Comparison of ENCODE assay signal across 9 cellular contexts in genomic region chr1:154730251-154730650, GRCh38.
DNase-seq lines count a peak whose midpoint lies in the region; ATAC-seq and TF ChIP-seq lines count a peak whose summit lies in the region.
"Had no signal": no experiment of that assay in that cellular context is flagged by ENCODE, and none has a peak within 500 bp of the region (broad histone marks: within the 10 kb centered on the region; RNA-seq: fewer than 3 reads in every experiment).

No MANE protein-coding gene starts in this region.

- H3K4me2 ChIP-seq in SK-N-SH: no peak overlapping the region

- H3K9me3 ChIP-seq in SK-N-SH (no peaks in the 10 kb centered on the region), RWPE2 (ENCODE audit: severe bottlenecking) (no peaks in the 10 kb centered on the region), upper lobe of left lung (no peaks in the 10 kb centered on the region)

- peaks cover 10 to 26% of the 10 kb centered on the region in 2 experiments; a peak in 2 of 4 replicates for H3K4me1 ChIP-seq in SK-N-SH (ENCODE audit: control insufficient read depth in 1 of 2, insufficient read depth in 2 of 2, low read depth in 1 of 2, low read length in 1 of 2)
- H3K4me1 ChIP-seq in RWPE2 (ENCODE audit: insufficient read depth, poor library complexity, severe bottlenecking): peaks cover 11% of the 10 kb centered on the region
- H3K4me1 ChIP-seq in upper lobe of left lung: peaks cover 7 to 21% (median 18%) of the 10 kb centered on the region in 4 donors

- TF ChIP-seq POLR2A in upper lobe of left lung (IDR thresholded peaks at IDR 0.05): no peak

- H2AFZ ChIP-seq in SK-N-SH (ENCODE audit: low read depth): no peak overlapping the region

- TF ChIP-seq EP300 in SK-N-SH (IDR thresholded peaks at IDR 0.05; ENCODE audit: borderline replicate concordance in 1 of 2, low read depth in 1 of 2, low read length in 1 of 2): no peak
- no peak for TF ChIP-seq EP300 in upper lobe of left lung (IDR thresholded peaks at IDR 0.05)

- H4K20me1 ChIP-seq in SK-N-SH (ENCODE audit: insufficient read depth): no peaks in the 10 kb centered on the region

- H3K4me3 ChIP-seq in SK-N-SH (ENCODE audit: low read depth in 2 of 2, low read length in 1 of 2): no peak overlapping the region
- no peak overlapping the region for H3K4me3 ChIP-seq in RWPE2 (ENCODE audit: severe bottlenecking)
- H3K4me3 ChIP-seq in upper lobe of left lung: no peak overlapping the region

- no peak for DNase-seq in SK-N-SH
- DNase-seq in RWPE2 (ENCODE audit: low spot score): no peak
- DNase-seq in iPS DF 19.7 (ENCODE audit: low read depth, low spot score): peak; percentile 64
- no peak for DNase-seq in upper lobe of left lung
- no peak for DNase-seq in activated CD4-positive, alpha-beta T cell treated with anti-CD3 and anti-CD28 coated beads for 48 hours
- DNase-seq in 8988T: no peak
- DNase-seq: activated B cell treated with CpG ODN at 0.5 μM for 24 hours had no signal

- H3K9me2 ChIP-seq in SK-N-SH: no peaks in the 10 kb centered on the region

- no peaks in the 10 kb centered on the region for H3K36me3 ChIP-seq in SK-N-SH (replicated peaks in 1 of 2; ENCODE audit: control insufficient read depth in 1 of 2, insufficient read depth in 2 of 2, low read length in 1 of 2)
- no peaks in the 10 kb centered on the region for H3K36me3 ChIP-seq in RWPE2 (ENCODE audit: low read depth)
- H3K36me3 ChIP-seq in upper lobe of left lung: no peaks in the 10 kb centered on the region

- POLR2A ChIA-PET in SK-N-SH (lab: Yijun Ruan, JAX): no interaction called here

- H3K27me3 ChIP-seq in SK-N-SH (ENCODE audit: insufficient read depth) (no peaks in the 10 kb centered on the region), RWPE2 (ENCODE audit: insufficient read depth, poor library complexity, severe bottlenecking) (no peaks in the 10 kb centered on the region), upper lobe of left lung (no peaks in the 10 kb centered on the region)

- no peaks in the 10 kb centered on the region for H3K79me2 ChIP-seq in SK-N-SH (ENCODE audit: insufficient read depth)

- 81% methylated on average over 1 of the region's 1 CpG for WGBS in SK-N-SH (ENCODE audit: low lambda C conversion rate)
- 39 to 65% methylated on average over 1 of the region's 1 CpG for WGBS in upper lobe of left lung, 2 donors

- H3F3A ChIP-seq in SK-N-SH (replicated peaks; ENCODE audit: insufficient read depth): no peaks in the 10 kb centered on the region

- H3K27ac ChIP-seq in SK-N-SH (ENCODE audit: low read depth in 2 of 2, low read length in 1 of 2): no peak overlapping the region
- peak overlapping the region; percentile 5 for H3K27ac ChIP-seq in RWPE2 (ENCODE audit: poor library complexity, severe bottlenecking)
- peak overlapping the region in 3 of 4 donors; percentile 6 to 64 (median 18) for H3K27ac ChIP-seq in upper lobe of left lung

- TF ChIP-seq CTCF in SK-N-SH (IDR thresholded peaks at IDR 0.05) (no peak), RWPE2 (IDR thresholded peaks at IDR 0.05; ENCODE audit: poor library complexity, severe bottlenecking) (no peak), upper lobe of left lung (IDR thresholded peaks at IDR 0.05) (no peak)

- no peak for TF ChIP-seq RAD21 in SK-N-SH (IDR thresholded peaks at IDR 0.05; ENCODE audit: low read length)

- CTCF ChIA-PET in SK-N-SH (lab: Yijun Ruan, JAX): interaction anchor here (0.8 to 1.4 kb wide), 7 partner anchors 10 to 148 kb away, joined by 3 to 5 read pairs (median 3); no protein-coding TSS in a partner anchor

- H3K9ac ChIP-seq in SK-N-SH: no peak overlapping the region

- ATAC-seq in SK-N-SH treated with all-trans-retinoic acid at 6 μM for 48 hours: peak; percentile 50
- peak; percentile 93 for ATAC-seq in RWPE2 (ENCODE audit: low read depth)
- ATAC-seq in upper lobe of left lung (ENCODE audit: low FRiP score in 2 of 2): peak in 1 of 2 donors; percentile 9
- no peak for ATAC-seq in GM21619 (IDR thresholded peaks at IDR 0.05; ENCODE audit: unreplicated experiment)

TF ChIP-seq in SK-N-SH treated with all-trans-retinoic acid at 6 μM for 48 hours, 23 proteins besides CTCF, POLR2A, EP300 and RAD21:
- TF ChIP-seq TOX (CRISPR knock-in tag; IDR thresholded peaks at IDR 0.05; ENCODE audit: borderline replicate concordance): no peak
- no peak for TF ChIP-seq ZNF8 (CRISPR knock-in tag; IDR thresholded peaks at IDR 0.05)
- TF ChIP-seq CSDC2 (CRISPR knock-in tag; IDR thresholded peaks at IDR 0.05): no peak
- no peak for TF ChIP-seq GLIS3 (CRISPR knock-in tag; IDR thresholded peaks at IDR 0.05)
- TF ChIP-seq ZC3H10 (CRISPR knock-in tag; IDR thresholded peaks at IDR 0.05): no peak
- TF ChIP-seq CSRNP3 (CRISPR knock-in tag; IDR thresholded peaks at IDR 0.05): no peak
- TF ChIP-seq ZFP30 (CRISPR knock-in tag; IDR thresholded peaks at IDR 0.05): no peak
- no peak for TF ChIP-seq ZNF70 (CRISPR knock-in tag; IDR thresholded peaks at IDR 0.05)
- TF ChIP-seq RARB (CRISPR knock-in tag; IDR thresholded peaks at IDR 0.05): no peak
TF ChIP-seq in SK-N-SH treated with all-trans-retinoic acid at 6 μM for 48 hours: peak in this region for 0.

TF ChIP-seq in SK-N-SH, 30 proteins besides CTCF, POLR2A, EP300 and RAD21:
- TF ChIP-seq RCOR1 (IDR thresholded peaks at IDR 0.05; ENCODE audit: low read length): no peak
- TF ChIP-seq YY1 (IDR thresholded peaks at IDR 0.05; ENCODE audit: low read depth): no peak
- TF ChIP-seq, protein P1, sequence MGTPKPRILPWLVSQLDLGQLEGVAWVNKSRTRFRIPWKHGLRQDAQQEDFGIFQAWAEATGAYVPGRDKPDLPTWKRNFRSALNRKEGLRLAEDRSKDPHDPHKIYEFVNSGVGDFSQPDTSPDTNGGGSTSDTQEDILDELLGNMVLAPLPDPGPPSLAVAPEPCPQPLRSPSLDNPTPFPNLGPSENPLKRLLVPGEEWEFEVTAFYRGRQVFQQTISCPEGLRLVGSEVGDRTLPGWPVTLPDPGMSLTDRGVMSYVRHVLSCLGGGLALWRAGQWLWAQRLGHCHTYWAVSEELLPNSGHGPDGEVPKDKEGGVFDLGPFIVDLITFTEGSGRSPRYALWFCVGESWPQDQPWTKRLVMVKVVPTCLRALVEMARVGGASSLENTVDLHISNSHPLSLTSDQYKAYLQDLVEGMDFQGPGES (IDR thresholded peaks at IDR 0.05; ENCODE audit: low read depth, low read length): no peak
- no peak for TF ChIP-seq GATA2 (CRISPR knock-in tag; IDR thresholded peaks at IDR 0.05)
- TF ChIP-seq FOXM1 (IDR thresholded peaks at IDR 0.05; ENCODE audit: low read depth): no peak
- no peak for TF ChIP-seq PBX3 (IDR thresholded peaks at IDR 0.05)
- TF ChIP-seq, protein P2, sequence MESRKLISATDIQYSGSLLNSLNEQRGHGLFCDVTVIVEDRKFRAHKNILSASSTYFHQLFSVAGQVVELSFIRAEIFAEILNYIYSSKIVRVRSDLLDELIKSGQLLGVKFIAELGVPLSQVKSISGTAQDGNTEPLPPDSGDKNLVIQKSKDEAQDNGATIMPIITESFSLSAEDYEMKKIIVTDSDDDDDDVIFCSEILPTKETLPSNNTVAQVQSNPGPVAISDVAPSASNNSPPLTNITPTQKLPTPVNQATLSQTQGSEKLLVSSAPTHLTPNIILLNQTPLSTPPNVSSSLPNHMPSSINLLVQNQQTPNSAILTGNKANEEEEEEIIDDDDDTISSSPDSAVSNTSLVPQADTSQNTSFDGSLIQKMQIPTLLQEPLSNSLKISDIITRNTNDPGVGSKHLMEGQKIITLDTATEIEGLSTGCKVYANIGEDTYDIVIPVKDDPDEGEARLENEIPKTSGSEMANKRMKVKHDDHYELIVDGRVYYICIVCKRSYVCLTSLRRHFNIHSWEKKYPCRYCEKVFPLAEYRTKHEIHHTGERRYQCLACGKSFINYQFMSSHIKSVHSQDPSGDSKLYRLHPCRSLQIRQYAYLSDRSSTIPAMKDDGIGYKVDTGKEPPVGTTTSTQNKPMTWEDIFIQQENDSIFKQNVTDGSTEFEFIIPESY (IDR thresholded peaks at IDR 0.05; ENCODE audit: borderline replicate concordance, low read depth): no peak
- TF ChIP-seq NRF1 (IDR thresholded peaks at IDR 0.05; ENCODE audit: low read depth, low read length): no peak
- TF ChIP-seq GABPA (IDR thresholded peaks at IDR 0.05; ENCODE audit: low read depth): no peak
- TF ChIP-seq JUND (IDR thresholded peaks at IDR 0.05): no peak
- no peak for TF ChIP-seq MEF2A (IDR thresholded peaks at IDR 0.05; ENCODE audit: borderline replicate concordance, low read depth)
- TF ChIP-seq TAF1 (IDR thresholded peaks at IDR 0.05; ENCODE audit: borderline replicate concordance, low read depth, low read length): no peak
- TF ChIP-seq TEAD4 (IDR thresholded peaks at IDR 0.05; ENCODE audit: borderline replicate concordance, insufficient read depth): no peak
- TF ChIP-seq RFX5 (IDR thresholded peaks at IDR 0.05; ENCODE audit: low read length): no peak
- no peak for TF ChIP-seq NFIC (IDR thresholded peaks at IDR 0.05; ENCODE audit: borderline replicate concordance)
TF ChIP-seq in SK-N-SH: peak in this region for 0.

Comparison
In these comparisons a context has a peak if more than half of its experiments do, and no peak if none do; other contexts are left out.
1. H3K27ac ChIP-seq: peak in RWPE2 (single experiment) and upper lobe of left lung (3 of 4); none in SK-N-SH (0 of 2).